8 cellular contexts compared by ENCODE assay signal in the genomic region with DNA sequence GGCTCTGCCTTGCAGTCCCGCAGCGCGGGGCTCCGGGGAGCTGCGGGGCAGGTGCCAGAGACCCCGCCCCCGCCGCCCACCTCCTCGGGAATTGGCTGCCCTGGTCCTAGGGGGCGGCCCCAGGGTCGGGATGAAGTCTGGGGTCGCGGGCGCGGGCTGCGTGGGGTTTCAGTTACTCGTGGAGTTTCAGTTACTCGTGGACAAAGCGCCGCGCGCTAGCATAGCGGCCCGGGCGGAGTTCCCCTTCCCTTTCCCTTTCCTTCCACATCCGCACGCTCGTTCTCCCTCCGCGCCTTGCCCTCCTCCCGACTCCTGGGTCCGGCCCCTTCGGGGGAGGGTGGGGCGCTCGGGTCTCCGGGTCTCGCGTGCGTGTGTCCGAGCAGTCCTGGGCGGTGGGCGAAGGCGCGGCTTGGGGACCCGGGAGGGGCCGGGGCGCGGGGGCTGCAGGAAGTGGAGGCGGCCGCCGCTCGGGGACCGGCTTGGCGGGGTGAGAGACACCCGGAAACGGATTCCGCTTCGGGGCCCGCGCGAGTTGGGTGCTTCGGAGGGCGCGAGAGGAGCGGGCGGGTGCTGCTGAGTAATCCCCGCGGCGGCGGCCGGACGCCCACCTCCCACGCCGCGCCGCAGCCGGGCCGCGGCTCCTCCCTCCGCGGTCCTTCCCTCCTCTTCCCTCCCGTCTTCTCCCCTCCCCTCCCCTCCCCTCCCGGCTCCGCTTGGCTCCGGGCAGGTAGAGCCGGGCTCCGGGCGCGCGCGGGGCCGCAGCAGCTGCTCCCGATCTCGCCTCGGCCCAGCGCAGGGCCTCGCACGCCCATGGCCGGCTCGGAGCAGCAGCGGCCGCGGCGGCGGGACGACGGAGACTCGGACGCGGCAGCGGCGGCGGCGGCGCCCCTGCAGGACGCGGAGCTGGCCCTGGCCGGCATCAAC. TPM values are rescaled to one million over a fixed set of nuclear protein-coding genes. Genes with fewer than 3 reads are reported as not detected.
DNase-seq lines count a peak whose midpoint lies in the region; ATAC-seq and TF ChIP-seq lines count a peak whose summit lies in the region.

Gene TTC39C, plus strand, starts transcription at position 693 of the 924 bp plus-strand sequence. Its CDS starts 118 bp downstream, at position 811.

- H3K4me1 Mint-ChIP-seq in CD4-positive, CD25-positive, alpha-beta regulatory T cell = peaks cover 28 to 80% (median 53%) of the 10 kb centered on the region in 4 donors
- peaks cover 69% of the 10 kb centered on the region for H3K4me1 Mint-ChIP-seq in activated naive CD4-positive, alpha-beta T cell treated with anti-CD3 and anti-CD28 coated beads for 36 hours (ENCODE audit: low read depth)
- H3K4me1 Mint-ChIP-seq in glutamatergic neuron (ENCODE audit: low read depth, unreplicated experiment) = peaks cover 18% of the 10 kb centered on the region

- ATAC-seq in CD4-positive, CD25-positive, alpha-beta regulatory T cell (ENCODE audit: low read depth in 2 of 2) = peak; percentile 57 to 63
- peak; percentile 42 for ATAC-seq in GM19455 (IDR thresholded peaks at IDR 0.05; ENCODE audit: unreplicated experiment)

- no peak for TF ChIP-seq EP300 in ovary (IDR thresholded peaks at IDR 0.05)

- intact Hi-C loops in activated naive CD4-positive, alpha-beta T cell treated with anti-CD3 and anti-CD28 coated beads for 36 hours (cut with micrococcal nuclease) = loop anchor here (5.0 kb wide), 1 partner anchor 187 kb away; no protein-coding TSS in a partner anchor
- intact Hi-C loops in ovary (cut with DNase I) (no loop called here), thyroid gland (cut with DNase I) (no loop called here)

- H3K27ac Mint-ChIP-seq in CD4-positive, CD25-positive, alpha-beta regulatory T cell = peak within 1 kb of the TSS; percentile 77 to 97 (median 96)
- H3K27ac Mint-ChIP-seq in activated naive CD4-positive, alpha-beta T cell treated with anti-CD3 and anti-CD28 coated beads for 36 hours = peak within 1 kb of the TSS; percentile 89
- H3K27ac Mint-ChIP-seq in glutamatergic neuron (ENCODE audit: unreplicated experiment) = peak within 1 kb of the TSS; percentile 91

- peaks cover 3% of the 10 kb centered on the region for H3K36me3 ChIP-seq in CD4-positive, CD25-positive, alpha-beta regulatory T cell (ENCODE audit: control insufficient read depth, insufficient read depth, low read length)
- H3K36me3 ChIP-seq in ovary = no peaks in the 10 kb centered on the region
- no peaks in the 10 kb centered on the region for H3K36me3 ChIP-seq in thyroid gland

- no peaks in the 10 kb centered on the region for H3K27me3 Mint-ChIP-seq in CD4-positive, CD25-positive, alpha-beta regulatory T cell
- no peaks in the 10 kb centered on the region for H3K27me3 Mint-ChIP-seq in activated naive CD4-positive, alpha-beta T cell treated with anti-CD3 and anti-CD28 coated beads for 36 hours (ENCODE audit: low read depth)
- H3K27me3 Mint-ChIP-seq in glutamatergic neuron (ENCODE audit: unreplicated experiment) = peaks cover 2% of the 10 kb centered on the region

- peak within 1 kb of the TSS; percentile 97 to 99 (median 98) for H3K4me3 Mint-ChIP-seq in CD4-positive, CD25-positive, alpha-beta regulatory T cell
- H3K4me3 Mint-ChIP-seq in activated naive CD4-positive, alpha-beta T cell treated with anti-CD3 and anti-CD28 coated beads for 36 hours = peak within 1 kb of the TSS; percentile 91
- peak within 1 kb of the TSS; percentile 95 for H3K4me3 Mint-ChIP-seq in glutamatergic neuron (ENCODE audit: unreplicated experiment)

- CTCF ChIA-PET in activated naive CD4-positive, alpha-beta T cell treated with anti-CD3 and anti-CD28 coated beads for 36 hours (lab: Charles Lee) = no interaction called here

- H3K9me3 ChIP-seq in CD4-positive, CD25-positive, alpha-beta regulatory T cell (ENCODE audit: control insufficient read depth in 2 of 2, low read length in 2 of 2) = no peaks in the 10 kb centered on the region
- no peaks in the 10 kb centered on the region for H3K9me3 ChIP-seq in ovary
- no peaks in the 10 kb centered on the region for H3K9me3 ChIP-seq in thyroid gland

- peak within 1 kb of the TSS; percentile 99 for H3K4me3 ChIP-seq in CD4-positive, CD25-positive, alpha-beta regulatory T cell (ENCODE audit: low read depth, low read length)
- H3K4me3 ChIP-seq in ovary = peak within 1 kb of the TSS; percentile 85
- H3K4me3 ChIP-seq in thyroid gland (replicated peaks in 1 of 3) = peak within 1 kb of the TSS; percentile 22 to 89 (median 70)

- peaks cover 80% of the 10 kb centered on the region for H3K4me1 ChIP-seq in CD4-positive, CD25-positive, alpha-beta regulatory T cell (ENCODE audit: control insufficient read depth, insufficient read depth, low read length, poor library complexity, severe bottlenecking)
- peaks cover 4% of the 10 kb centered on the region for H3K4me1 ChIP-seq in ovary (ENCODE audit: insufficient read depth)
- peaks cover 3 to 7% of the 10 kb centered on the region in 2 donors for H3K4me1 ChIP-seq in thyroid gland

- WGBS in ovary, 3 donors = 0 to 1% (median 0%) methylated on average over 70 to 118 of the region's 118 CpGs
- 1 to 2% methylated on average over 25 to 29 of the region's 118 CpGs for WGBS in thyroid gland, 2 donors

- TF ChIP-seq CTCF in glutamatergic neuron (IDR thresholded peaks at IDR 0.05; ENCODE audit: partially characterized antibody, unreplicated experiment) (no peak), ovary (IDR thresholded peaks at IDR 0.05) (no peak), thyroid gland (IDR thresholded peaks at IDR 0.05) (peak in 1 of 6 experiments; percentile 6)

- no peaks in the 10 kb centered on the region for H3K9me3 Mint-ChIP-seq in CD4-positive, CD25-positive, alpha-beta regulatory T cell
- H3K9me3 Mint-ChIP-seq in activated naive CD4-positive, alpha-beta T cell treated with anti-CD3 and anti-CD28 coated beads for 36 hours = no peaks in the 10 kb centered on the region
- H3K9me3 Mint-ChIP-seq in glutamatergic neuron (ENCODE audit: unreplicated experiment) = peaks cover 5% of the 10 kb centered on the region

- H3K27me3 ChIP-seq in CD4-positive, CD25-positive, alpha-beta regulatory T cell (ENCODE audit: control insufficient read depth, insufficient read depth, low read length) = no peaks in the 10 kb centered on the region
- no peaks in the 10 kb centered on the region for H3K27me3 ChIP-seq in ovary
- H3K27me3 ChIP-seq in thyroid gland = no peaks in the 10 kb centered on the region

- peaks cover 25% of the 10 kb centered on the region for H3K36me3 Mint-ChIP-seq in CD4-positive, CD25-positive, alpha-beta regulatory T cell
- H3K36me3 Mint-ChIP-seq in activated naive CD4-positive, alpha-beta T cell treated with anti-CD3 and anti-CD28 coated beads for 36 hours (ENCODE audit: low read depth) = peaks cover 4% of the 10 kb centered on the region
- H3K36me3 Mint-ChIP-seq in glutamatergic neuron (ENCODE audit: unreplicated experiment) = no peaks in the 10 kb centered on the region

- TF ChIP-seq POLR2A in ovary (IDR thresholded peaks at IDR 0.05) (peak; percentile 20), thyroid gland (IDR thresholded peaks at IDR 0.05) (peak in 1 of 2 donors; percentile 47)

- H3K27ac ChIP-seq in CD4-positive, CD25-positive, alpha-beta regulatory T cell (ENCODE audit: insufficient read depth, low read length, poor library complexity, severe bottlenecking) = peak within 1 kb of the TSS; percentile 93
- H3K27ac ChIP-seq in ovary (peak within 1 kb of the TSS; percentile 26 to 87), thyroid gland (peak within 1 kb of the TSS; percentile 45 to 82 (median 64))

- peak; percentile 72 to 90 (median 79) for DNase-seq in CD4-positive, CD25-positive, alpha-beta regulatory T cell
- DNase-seq in HuH-7 (ENCODE audit: low spot score) (peak; percentile 62), SK-N-DZ (ENCODE audit: low spot score) (peak; percentile 68), glutamatergic neuron (peak; percentile 71), ovary (peak; percentile 75 to 81 (median 76)), thyroid gland (peak; percentile 70 to 75)
- DNase-seq in activated naive CD4-positive, alpha-beta T cell treated with anti-CD3 and anti-CD28 coated beads for 36 hours = peak; percentile 87

RNA-seq across cellular contexts. Expression of gene TTC39C, which starts in this region (rescaled TPM):
- 274 TPM for total RNA-seq in CD4-positive, CD25-positive, alpha-beta regulatory T cell
- 100 to 1,000 TPM; 109 to 206 (median 167) TPM for polyA plus RNA-seq in CD4-positive, CD25-positive, alpha-beta regulatory T cell
- 13.8 and 18.8 TPM in 2 replicates for polyA plus RNA-seq in SK-N-DZ (2014; cell fraction: cytosol; rRNA removed)
- 54.7 and 56.2 TPM in 2 replicates for polyA plus RNA-seq in SK-N-DZ (2014; cell fraction: nucleus; rRNA removed)
- 10 to 100 TPM; 39.9 to 44.2 TPM for total RNA-seq in activated naive CD4-positive, alpha-beta T cell treated with anti-CD3 and anti-CD28 coated beads for 36 hours
- total RNA-seq in glutamatergic neuron (ENCODE audit: unreplicated experiment) (29.2 TPM), ovary (10 to 100 TPM in 6 of 7 donors, 1 to 10 TPM in 1; 8.1 to 31.0 (median 21.2) TPM), thyroid gland (10 to 100 TPM; 10.6 to 25.4 (median 12.9) TPM)
- 10 to 100 TPM in 1 of 2 donors, 1 to 10 TPM in 1; 7.2 to 13.0 TPM for polyA plus RNA-seq in ovary

Comparison
In these comparisons a context has a peak if more than half of its experiments do, and no peak if none do; other contexts are left out.
1. Peak in every context shown above with its lines: DNase-seq, ATAC-seq, H3K4me3 ChIP-seq and H3K27ac ChIP-seq.
2. RNA of gene TTC39C (polyA plus RNA-seq): 109 to 206 TPM in CD4-positive, CD25-positive, alpha-beta regulatory T cell; 7.2 to 13.0 TPM in ovary; every median in the first group is over 4 times any median in the second.